ENCODE assay signal across 10 cellular contexts in genomic region chr1:159944623-159945455, GRCh38. TPM values are rescaled to one million over a fixed set of nuclear protein-coding genes. Genes with fewer than 3 reads are reported as not detected.
DNase-seq lines count a peak whose midpoint lies in the region; ATAC-seq, FAIRE-seq and TF ChIP-seq lines count a peak whose summit lies in the region.
"Had no signal": no experiment of that assay in that cellular context is flagged by ENCODE, and none has a peak within 500 bp of the region (broad histone marks: within the 10 kb centered on the region; RNA-seq: fewer than 3 reads in every experiment).

No MANE protein-coding gene starts in this region.

- peak overlapping the region; percentile 41 for H3K4me3 ChIP-seq in A549
- H3K4me3 ChIP-seq in HEK293 (ENCODE audit: low read depth, low read length) = peak overlapping the region; percentile 24
- H3K4me3 ChIP-seq: GM12878 had no signal

- peak overlapping the region; percentile 84 for H3K4me2 ChIP-seq in A549

- no peak for TF ChIP-seq POLR2A in A549 (IDR thresholded peaks at IDR 0.05; ENCODE audit: low read length)

- POLR2A ChIA-PET in A549 (lab: Yijun Ruan, JAX) = interaction anchor here (1.0 kb wide), 1 partner anchor 19 kb away, joined by 3 read pairs; the partner anchor contains the start of gene TAGLN2
- POLR2A ChIA-PET in HEK293 (lab: Yijun Ruan, JAX) = interaction anchor here (0.9 to 4.1 kb wide), 3 partner anchors 13 to 63 kb away, joined by 3 to 25 read pairs (median 3); partner anchors contain the start of gene TAGLN2

- TF ChIP-seq RAD21 in A549 (conservative IDR thresholded peaks at IDR 0.05 in 1 of 2, IDR thresholded peaks at IDR 0.05 in 1 of 2) = no peak

- FAIRE-seq in A549 (lab: Jason Lieb, UNC) = no peak
- FAIRE-seq: GM12878 had no signal

- H3K4me3 Mint-ChIP-seq in central memory CD8-positive, alpha-beta T cell = peak overlapping the region; percentile 60
- H3K4me3 Mint-ChIP-seq in mesothelial cell of epicardium = peak overlapping the region; percentile 93

- ATAC-seq in A549 = no peak
- no peak for ATAC-seq in central memory CD8-positive, alpha-beta T cell (replicated peaks; ENCODE audit: extremely low read depth, poor library complexity, severe bottlenecking)
- no peak for ATAC-seq in HG02885 (IDR thresholded peaks at IDR 0.05; ENCODE audit: poor library complexity, unreplicated experiment)
- ATAC-seq in HG03460 (IDR thresholded peaks at IDR 0.05; ENCODE audit: unreplicated experiment) = no peak
- no peak for ATAC-seq in HG02840 (IDR thresholded peaks at IDR 0.05; ENCODE audit: low FRiP score, unreplicated experiment)

- H3K9me3 Mint-ChIP-seq in central memory CD8-positive, alpha-beta T cell = no peaks in the 10 kb centered on the region
- H3K9me3 Mint-ChIP-seq in mesothelial cell of epicardium = no peaks in the 10 kb centered on the region

- no peaks in the 10 kb centered on the region for H3K9me3 ChIP-seq in A549
- no peaks in the 10 kb centered on the region for H3K9me3 ChIP-seq in HEK293 (ENCODE audit: control insufficient read depth, insufficient read depth, low read depth, low read length)

- H3K27ac Mint-ChIP-seq in central memory CD8-positive, alpha-beta T cell (ENCODE audit: low read depth) = no peak overlapping the region
- peak overlapping the region; percentile 95 for H3K27ac Mint-ChIP-seq in mesothelial cell of epicardium

- H3K27ac ChIP-seq in A549 (peak overlapping the region; percentile 40 to 83; a peak in 4 of 6 replicates), HEK293 (ENCODE audit: extremely low read depth, low read depth, low read length) (no peak overlapping the region)

- TF ChIP-seq EP300 in A549 (IDR thresholded peaks at IDR 0.05) = no peak

- CTCF ChIA-PET in A549 (lab: Yijun Ruan, JAX) = interaction anchor here (1.0 to 4.2 kb wide), 12 partner anchors 9 to 62 kb away, joined by 4 to 31 read pairs (median 10); partner anchors contain the start of gene SLAMF9
- CTCF ChIA-PET in HEK293 (lab: Yijun Ruan, JAX) = interaction anchor here (0.6 to 10.8 kb wide), 13 partner anchors 8 to 782 kb away, joined by 3 to 87 read pairs (median 4); partner anchors contain the start of gene TAGLN2

- H3K36me3 Mint-ChIP-seq in central memory CD8-positive, alpha-beta T cell (ENCODE audit: insufficient read depth) = no peaks in the 10 kb centered on the region
- peaks cover 4% of the 10 kb centered on the region for H3K36me3 Mint-ChIP-seq in mesothelial cell of epicardium

- H3K4me1 ChIP-seq in A549 = peaks cover 5% of the 10 kb centered on the region; the same call in 1 of the 3 replicates
- H3K4me1 ChIP-seq in HEK293 (ENCODE audit: control insufficient read depth, insufficient read depth, low read length) = no peaks in the 10 kb centered on the region

- TF ChIP-seq CTCF in A549 (IDR thresholded peaks at IDR 0.05) (no peak), HEK293 (tag by site-specific recombination; IDR thresholded peaks at IDR 0.05) (no peak), mesothelial cell of epicardium (IDR thresholded peaks at IDR 0.05; ENCODE audit: unreplicated experiment) (no peak)

- H3K36me3 ChIP-seq in HEK293 (ENCODE audit: control insufficient read depth in 2 of 2, insufficient read depth in 1 of 2, low read length in 2 of 2) = no peaks in the 10 kb centered on the region

- 71% methylated on average over 11 of the region's 11 CpGs for WGBS in A549 (ENCODE audit: missing lambda C conversion rate)

- peaks cover 50% of the 10 kb centered on the region for H3K27me3 Mint-ChIP-seq in central memory CD8-positive, alpha-beta T cell
- peaks cover 2% of the 10 kb centered on the region for H3K27me3 Mint-ChIP-seq in mesothelial cell of epicardium (ENCODE audit: low read depth)

- DNase-seq in A549 (ENCODE audit: low read depth in 1 of 2, low spot score in 1 of 2) = no peak
- DNase-seq in central memory CD8-positive, alpha-beta T cell (ENCODE audit: low spot score in 2 of 2) = no peak
- DNase-seq in mesothelial cell of epicardium (ENCODE audit: low spot score in 2 of 2, unreplicated experiment in 2 of 2) = no peak
- no peak for DNase-seq in OCI-M2 (lab: John Stamatoyannopoulos, UW; ENCODE audit: unreplicated experiment)

- H3K4me1 Mint-ChIP-seq in central memory CD8-positive, alpha-beta T cell = peaks cover 11% of the 10 kb centered on the region
- H3K4me1 Mint-ChIP-seq in mesothelial cell of epicardium = peaks cover 78% of the 10 kb centered on the region

TF ChIP-seq in A549, 52 proteins besides CTCF, POLR2A, EP300 and RAD21 (continues in another document):
- TF ChIP-seq RARB (CRISPR knock-in tag; IDR thresholded peaks at IDR 0.05) (no peak), RNF2 (IDR thresholded peaks at IDR 0.05; ENCODE audit: borderline replicate concordance, low read depth) (no peak), KDM1A (IDR thresholded peaks at IDR 0.05; ENCODE audit: low read depth) (no peak), PBX3 (IDR thresholded peaks at IDR 0.05) (no peak), HOXA7 (CRISPR knock-in tag; IDR thresholded peaks at IDR 0.05) (no peak), ZFP36 (IDR thresholded peaks at IDR 0.05; ENCODE audit: borderline replicate concordance, partially characterized antibody) (no peak)

TF ChIP-seq in HEK293, 187 proteins besides CTCF, POLR2A, EP300 and RAD21 (continues in another document):
- TF ChIP-seq ZNF362 (tag by site-specific recombination; IDR thresholded peaks at IDR 0.05) (no peak), EGR2 (tag by site-specific recombination; IDR thresholded peaks at IDR 0.05; ENCODE audit: low read depth) (peak; percentile 82), ZNF132 (tag by site-specific recombination; IDR thresholded peaks at IDR 0.05; ENCODE audit: borderline replicate concordance) (no peak), ZNF76 (tag by site-specific recombination; IDR thresholded peaks at IDR 0.05; ENCODE audit: borderline replicate concordance, low read depth) (no peak), ZSCAN5A (tag by site-specific recombination; IDR thresholded peaks at IDR 0.05) (no peak), ZBTB17 (tag by site-specific recombination; IDR thresholded peaks at IDR 0.05) (no peak), WT1 (tag by site-specific recombination; IDR thresholded peaks at IDR 0.05) (peak; percentile 94), ZEB2 (tag by site-specific recombination; IDR thresholded peaks at IDR 0.05) (no peak), PRDM1 (tag by site-specific recombination; IDR thresholded peaks at IDR 0.05) (0 out of 2 replicates have a peak, but pooled peaks have one; percentile 6)

RNA-seq across cellular contexts. Expression of gene IGSF9, which starts 0.6 kb away (rescaled TPM):
- polyA plus RNA-seq in A549 (2011; rRNA removed) = 0.05 and 0.06 TPM in 2 replicates
- 0.26 and 0.34 TPM in 2 replicates for polyA plus RNA-seq in A549 (2012; cell fraction: cytosol; rRNA removed)
- polyA plus RNA-seq in A549 (2012; cell fraction: nucleus; rRNA removed) = 1.0 and 1.2 TPM in 2 replicates
- 0.49 to 0.54 TPM (median 0.50 TPM) in 3 replicates for polyA plus RNA-seq in A549 (2017; fragmentation: RNase III; extraction: RNeasy Plus Mini Kit Qiagen cat#74134 plus additional on column Dnase treatment)
- polyA minus RNA-seq in A549 (2011; rRNA and poly(A)+ RNA removed) = 0.10 and 0.12 TPM in 2 replicates
- 75.8 to 77.5 TPM (median 76.9 TPM) in 3 replicates for total RNA-seq in mesothelial cell of epicardium
- total RNA-seq: dermis microvascular lymphatic vessel endothelial cell, GM12878 had no signal

RNA-seq across cellular contexts. Expression of gene SLAMF9, which starts 9.2 kb away (rescaled TPM):
- 0.21 and 0.25 TPM in 2 replicates for polyA plus RNA-seq in A549 (2011; rRNA removed)
- 0.08 and 0.14 TPM in 2 replicates for polyA plus RNA-seq in A549 (2012; cell fraction: cytosol; rRNA removed)
- 0.08 and 0.27 TPM in 2 replicates for polyA plus RNA-seq in A549 (2012; cell fraction: nucleus; rRNA removed)
- polyA plus RNA-seq in A549 (2017; fragmentation: RNase III; extraction: RNeasy Plus Mini Kit Qiagen cat#74134 plus additional on column Dnase treatment) = 0.16 to 0.28 TPM (median 0.22 TPM) in 3 replicates
- polyA minus RNA-seq in A549 (2011; rRNA and poly(A)+ RNA removed) = 0.54 and 0.78 TPM in 2 replicates
- not detected in 3 replicates for total RNA-seq in mesothelial cell of epicardium
- total RNA-seq: dermis microvascular lymphatic vessel endothelial cell, GM12878 had no signal
- polyA plus RNA-seq: GM12878 had no signal

RNA-seq across cellular contexts. Expression of gene TAGLN2, which starts 19.5 kb away (rescaled TPM):
- polyA plus RNA-seq in A549 (2011; rRNA removed) = 533 and 536 TPM in 2 replicates
- 1,020 and 1,221 TPM in 2 replicates for polyA plus RNA-seq in A549 (2012; cell fraction: cytosol; rRNA removed)
- polyA plus RNA-seq in A549 (2012; cell fraction: nucleus; rRNA removed) = 1,181 and 1,326 TPM in 2 replicates
- polyA plus RNA-seq in A549 (2017; fragmentation: RNase III; extraction: RNeasy Plus Mini Kit Qiagen cat#74134 plus additional on column Dnase treatment) = 781 to 811 TPM (median 806 TPM) in 3 replicates
- 437 and 484 TPM in 2 replicates for polyA minus RNA-seq in A549 (2011; rRNA and poly(A)+ RNA removed)
- total RNA-seq in mesothelial cell of epicardium = 41.6 to 46.2 TPM (median 44.6 TPM) in 3 replicates

RNA-seq across cellular contexts. Expression of gene CFAP45, which starts 44.9 kb away (rescaled TPM):
- polyA plus RNA-seq in A549 (2011; rRNA removed) (0.50 and 0.67 TPM in 2 replicates), A549 (2017; fragmentation: RNase III; extraction: RNeasy Plus Mini Kit Qiagen cat#74134 plus additional on column Dnase treatment) (0.76 to 0.89 TPM (median 0.87 TPM) in 3 replicates)
- 0.31 and 0.46 TPM in 2 replicates for polyA plus RNA-seq in A549 (2012; cell fraction: cytosol; rRNA removed)
- 0.40 and 0.86 TPM in 2 replicates for polyA plus RNA-seq in A549 (2012; cell fraction: nucleus; rRNA removed)
- 0.39 TPM in 1 of 2 replicates, not detected in the other for polyA minus RNA-seq in A549 (2011; rRNA and poly(A)+ RNA removed)
- 0.18 to 0.20 TPM (median 0.20 TPM) in 3 replicates for total RNA-seq in mesothelial cell of epicardium
